21 cellular contexts compared by ENCODE assay signal in genomic region chr10:21929070-21929469, GRCh38.
DNase-seq lines count a peak whose midpoint lies in the region; ATAC-seq and TF ChIP-seq lines count a peak whose summit lies in the region.
"Had no signal": no experiment of that assay in that cellular context is flagged by ENCODE, and none has a peak within 500 bp of the region (broad histone marks: within the 10 kb centered on the region; RNA-seq: fewer than 3 reads in every experiment).

No MANE protein-coding gene starts in this region.

- no peak overlapping the region for H3K4me3 ChIP-seq in BE2C (ENCODE audit: low read depth, low read length)
- no peak overlapping the region for H3K4me3 ChIP-seq in mesenchymal stem cell (ENCODE audit: insufficient read depth in 1 of 2, low read depth in 1 of 2, low read length in 2 of 2)
- H3K4me3 ChIP-seq in GM23248, result no peak overlapping the region
- H3K4me3 ChIP-seq: left lung, upper lobe of left lung had no signal

- in situ Hi-C loops in GM23248 (cut with MboI), result loop anchor here (25.0 kb wide), 1 partner anchor 392 kb away; the partner anchor contains the start of genes MLLT10 and SKIDA1

- H3K9me3 ChIP-seq in BE2C (no peaks in the 10 kb centered on the region), mesenchymal stem cell (ENCODE audit: control insufficient read depth, low read length) (peaks cover 2% of the 10 kb centered on the region), GM23248 (ENCODE audit: low read depth) (no peaks in the 10 kb centered on the region)
- H3K9me3 ChIP-seq: left lung, upper lobe of left lung had no signal

- no peaks in the 10 kb centered on the region for H4K20me1 ChIP-seq in GM23248 (ENCODE audit: insufficient read depth)

- H3K23ac ChIP-seq in mesenchymal stem cell (ENCODE audit: low read length in 2 of 2), result no peak overlapping the region

- peaks cover 13% of the 10 kb centered on the region for H3K79me1 ChIP-seq in mesenchymal stem cell (replicated peaks; ENCODE audit: low read length, poor library complexity, severe bottlenecking)

- H3K36me3 Mint-ChIP-seq in brain, result peaks cover 8% of the 10 kb centered on the region

- H3K79me2 ChIP-seq in GM23248 (ENCODE audit: insufficient read depth), result peaks cover 62% of the 10 kb centered on the region

- H3K4me2 ChIP-seq in mesenchymal stem cell (ENCODE audit: low read length, poor library complexity, severe bottlenecking), result no peak overlapping the region
- no peak overlapping the region for H3K4me2 ChIP-seq in GM23248 (ENCODE audit: unreplicated experiment)

- no peak overlapping the region for H4K8ac ChIP-seq in mesenchymal stem cell (ENCODE audit: low read length)

- H3K27me3 ChIP-seq in BE2C, result no peaks in the 10 kb centered on the region
- no peaks in the 10 kb centered on the region for H3K27me3 ChIP-seq in mesenchymal stem cell (ENCODE audit: control insufficient read depth in 1 of 2, insufficient read depth in 1 of 2, low read length in 2 of 2)
- no peaks in the 10 kb centered on the region for H3K27me3 ChIP-seq in GM23248 (replicated peaks; ENCODE audit: insufficient read depth)
- H3K27me3 ChIP-seq: left lung, upper lobe of left lung had no signal

- H3K4me1 Mint-ChIP-seq in brain, result peaks cover 29% of the 10 kb centered on the region
- H3K4me1 Mint-ChIP-seq: activated CD4-positive, alpha-beta T cell treated with anti-CD3 and anti-CD28 coated beads for 36 hours; endodermal cell had no signal

- H3K4ac ChIP-seq in mesenchymal stem cell (ENCODE audit: low read depth in 1 of 2, low read length in 2 of 2), result no peak overlapping the region

- H3K27me3 Mint-ChIP-seq in brain, result no peaks in the 10 kb centered on the region
- H3K27me3 Mint-ChIP-seq: activated CD4-positive, alpha-beta T cell treated with anti-CD3 and anti-CD28 coated beads for 36 hours; CD4-positive, CD25-positive, alpha-beta regulatory T cell; stimulated activated naive CD8-positive, alpha-beta T cell treated with anti-CD3 and anti-CD28 coated beads, Interleukin-15, Interleukin-2, amounts not matched to agents 100 ng/mL and 50 ng/mL, for 24 hours had no signal

- TF ChIP-seq CTCF in BE2C (IDR thresholded peaks at IDR 0.05; ENCODE audit: low read depth, low read length) (no peak), brain (conservative IDR thresholded peaks at IDR 0.05) (no peak)

- H2BK15ac ChIP-seq in mesenchymal stem cell (ENCODE audit: low read depth, poor library complexity, severe bottlenecking), result no peak overlapping the region

- no peak for ATAC-seq in GM21447 (IDR thresholded peaks at IDR 0.05; ENCODE audit: unreplicated experiment)
- ATAC-seq: activated CD4-positive, alpha-beta T cell treated with anti-CD3 and anti-CD28 coated beads for 36 hours; HepG2; left lung; sciatic nerve had no signal

- H2BK5ac ChIP-seq in mesenchymal stem cell (ENCODE audit: low read depth, low read length, poor library complexity, severe bottlenecking), result no peak overlapping the region

- H3K27ac Mint-ChIP-seq in brain, result peak overlapping the region in 2 of 5 experiments; percentile 76 to 78
- H3K27ac Mint-ChIP-seq: activated CD4-positive, alpha-beta T cell treated with anti-CD3 and anti-CD28 coated beads for 36 hours; CD4-positive, CD25-positive, alpha-beta regulatory T cell; endodermal cell; stimulated activated naive CD8-positive, alpha-beta T cell treated with anti-CD3 and anti-CD28 coated beads, Interleukin-15, Interleukin-2, amounts not matched to agents 100 ng/mL and 50 ng/mL, for 24 hours had no signal

- H3K4me1 ChIP-seq in BE2C, result peaks cover 6% of the 10 kb centered on the region
- H3K4me1 ChIP-seq in mesenchymal stem cell (ENCODE audit: control insufficient read depth, insufficient read depth, low read depth, low read length), result peaks cover 3% of the 10 kb centered on the region
- peaks cover 37% of the 10 kb centered on the region for H3K4me1 ChIP-seq in GM23248 (ENCODE audit: insufficient read depth)

- H3K9ac ChIP-seq in mesenchymal stem cell (ENCODE audit: low read length) (no peak overlapping the region), GM23248 (no peak overlapping the region)

- H3F3A ChIP-seq in GM23248 (ENCODE audit: insufficient read depth), result peaks cover 32% of the 10 kb centered on the region

- no peak overlapping the region for H2AK5ac ChIP-seq in mesenchymal stem cell (ENCODE audit: low read length, severe bottlenecking)

- H4K91ac ChIP-seq in mesenchymal stem cell (ENCODE audit: low read length), result no peak overlapping the region

- H3K14ac ChIP-seq in mesenchymal stem cell (ENCODE audit: low read length in 2 of 2), result no peak overlapping the region

- 63% methylated on average over 2 of the region's 2 CpGs for WGBS in mesenchymal stem cell
- 96 to 100% methylated on average over 2 of the region's 2 CpGs for WGBS in GM23248 (ENCODE audit: low coverage in 1 of 2, low lambda C conversion rate in 2 of 2, missing lambda C conversion rate in 2 of 2), 2 experiments

- no peak overlapping the region for H2BK12ac ChIP-seq in mesenchymal stem cell (ENCODE audit: low read length in 2 of 2)

- peak overlapping the region; percentile 46 to 89 (median 66) for H3K4me3 Mint-ChIP-seq in brain
- H3K4me3 Mint-ChIP-seq: activated CD4-positive, alpha-beta T cell treated with anti-CD3 and anti-CD28 coated beads for 36 hours; CD4-positive, CD25-positive, alpha-beta regulatory T cell; endodermal cell; stimulated activated naive CD8-positive, alpha-beta T cell treated with anti-CD3 and anti-CD28 coated beads, Interleukin-15, Interleukin-2, amounts not matched to agents 100 ng/mL and 50 ng/mL, for 24 hours had no signal

- H3K27ac ChIP-seq in mesenchymal stem cell (ENCODE audit: low read length, poor library complexity, severe bottlenecking) (no peak overlapping the region), GM23248 (no peak overlapping the region)
- H3K27ac ChIP-seq: left lung, upper lobe of left lung had no signal

- no peak overlapping the region for H2BK120ac ChIP-seq in mesenchymal stem cell (ENCODE audit: low read depth, low read length)

- H3K36me3 ChIP-seq in BE2C, result no peaks in the 10 kb centered on the region
- no peaks in the 10 kb centered on the region for H3K36me3 ChIP-seq in mesenchymal stem cell (ENCODE audit: control insufficient read depth in 1 of 2, insufficient read depth in 2 of 2, low read depth in 1 of 2, low read length in 2 of 2)
- H3K36me3 ChIP-seq in GM23248 (ENCODE audit: low read depth), result no peaks in the 10 kb centered on the region
- H3K36me3 ChIP-seq: left lung, upper lobe of left lung had no signal

- peaks cover 0 to 3% (median 0%) of the 10 kb centered on the region in 5 experiments for H3K9me3 Mint-ChIP-seq in brain
- H3K9me3 Mint-ChIP-seq: CD4-positive, CD25-positive, alpha-beta regulatory T cell; endodermal cell; stimulated activated naive CD8-positive, alpha-beta T cell treated with anti-CD3 and anti-CD28 coated beads, Interleukin-15, Interleukin-2, amounts not matched to agents 100 ng/mL and 50 ng/mL, for 24 hours had no signal

- H3K9me2 ChIP-seq in GM23248 (ENCODE audit: insufficient read depth), result no peaks in the 10 kb centered on the region

- peak; percentile 25 for DNase-seq in BE2C
- DNase-seq in M059J (ENCODE audit: low read depth), result peak; percentile 67
- peak; percentile 6 for DNase-seq in mesenchymal stem cell
- no peak for DNase-seq in GM23248
- DNase-seq in LoVo (ENCODE audit: low spot score), result no peak
- no peak for DNase-seq in AG08395 (ENCODE audit: low spot score)
- DNase-seq: activated CD4-positive, alpha-beta T cell treated with anti-CD3 and anti-CD28 coated beads for 36 hours; activated gamma-delta T cell treated with Interleukin-2 at 50 U/mL for 16 hours; amygdala; CD4-positive, CD25-positive, alpha-beta regulatory T cell; DMS79; endodermal cell; left lung; NCI-H1930; NCI-H526; upper lobe of left lung had no signal

- H3K18ac ChIP-seq in mesenchymal stem cell (ENCODE audit: low read depth in 1 of 2, low read length in 2 of 2), result no peak overlapping the region

- no peak overlapping the region for H2AFZ ChIP-seq in mesenchymal stem cell (ENCODE audit: low read depth, low read length)
- H2AFZ ChIP-seq in GM23248, result no peak overlapping the region

Comparison
In these comparisons a context has a peak if more than half of its experiments do, and no peak if none do; other contexts are left out.
1. DNase-seq: peak in BE2C (single experiment), M059J (single experiment) and mesenchymal stem cell (single experiment); none in GM23248 (single experiment), LoVo (single experiment) and AG08395 (single experiment).